In genomic region chr5:120151181-120151580, GRCh38 we compare ENCODE assay signal across 20 cellular contexts.
"Had no signal": no experiment of that assay in that cellular context is flagged by ENCODE, and none has a peak within 500 bp of the region (broad histone marks: within the 10 kb centered on the region; RNA-seq: fewer than 3 reads in every experiment).

No MANE protein-coding gene starts in this region.

- H3K27ac ChIP-seq: adrenal gland, ascending aorta, foreskin keratinocyte, right lobe of liver, stomach, suprapubic skin, tibial nerve had no signal

- ATAC-seq: activated naive CD4-positive, alpha-beta T cell treated with anti-CD3 and anti-CD28 coated beads, Interleukin-2, amount 50 U/mL, for 72 hours; foreskin keratinocyte; right lobe of liver; stimulated activated memory B cell treated with anti-CD40 and anti-IgM and Interleukin-4, amounts not matched to agents 10 μg/mL and 1 μg/mL and 100 μg/mL, for 72 hours; WTC11 had no signal

- H3K27me3 ChIP-seq: adrenal gland, ascending aorta, brain microvascular endothelial cell, foreskin keratinocyte, right lobe of liver, stomach, suprapubic skin, tibial nerve had no signal

- H3K36me3 Mint-ChIP-seq: activated naive CD4-positive, alpha-beta T cell treated with anti-CD3 and anti-CD28 coated beads, Interleukin-2, amount 50 U/mL, for 72 hours; stimulated activated memory B cell treated with anti-CD40 and anti-IgM and Interleukin-4, amounts not matched to agents 10 μg/mL and 1 μg/mL and 100 μg/mL, for 72 hours had no signal

- H3K4me3 ChIP-seq: adrenal gland, ascending aorta, right lobe of liver, stomach, suprapubic skin, tibial nerve had no signal

- H3K36me3 ChIP-seq: adrenal gland, ascending aorta, brain microvascular endothelial cell, right lobe of liver, stomach, suprapubic skin, tibial nerve had no signal

- H3K4me1 Mint-ChIP-seq: naive B cell; stimulated activated memory B cell treated with anti-CD40 and anti-IgM and Interleukin-4, amounts not matched to agents 10 μg/mL and 1 μg/mL and 100 μg/mL, for 72 hours had no signal

- H3K4me1 ChIP-seq: adrenal gland, ascending aorta, foreskin keratinocyte, stomach, suprapubic skin, tibial nerve had no signal

- H3K27ac Mint-ChIP-seq: activated naive CD4-positive, alpha-beta T cell treated with anti-CD3 and anti-CD28 coated beads, Interleukin-2, amount 50 U/mL, for 72 hours; naive B cell; stimulated activated memory B cell treated with anti-CD40 and anti-IgM and Interleukin-4, amounts not matched to agents 10 μg/mL and 1 μg/mL and 100 μg/mL, for 72 hours; WTC11 had no signal

- H3K4me3 Mint-ChIP-seq: naive B cell; stimulated activated memory B cell treated with anti-CD40 and anti-IgM and Interleukin-4, amounts not matched to agents 10 μg/mL and 1 μg/mL and 100 μg/mL, for 72 hours; WTC11 had no signal

- DNase-seq: activated gamma-delta T cell treated with Interleukin-2 at 50 U/mL for 16 hours; activated T-cell treated with anti-CD3 and anti-CD28 coated beads, Interleukin-2, amount 50 U/mL, for 1 hour; adrenal gland; brain microvascular endothelial cell; central memory CD4-positive, alpha-beta T cell; foreskin keratinocyte; mesendoderm; naive B cell; nucleus accumbens; right lobe of liver; small intestine; stimulated activated CD4-positive, alpha-beta T cell treated with anti-CD3 and anti-CD28 coated beads, Interleukin-15, amount 100 ng/mL, for 24 hours; stomach; T-helper 1 cell had no signal

- H3K27me3 Mint-ChIP-seq: naive B cell; stimulated activated memory B cell treated with anti-CD40 and anti-IgM and Interleukin-4, amounts not matched to agents 10 μg/mL and 1 μg/mL and 100 μg/mL, for 72 hours had no signal

- H3K9me3 ChIP-seq: adrenal gland, ascending aorta, right lobe of liver, suprapubic skin, tibial nerve had no signal
